20 cellular contexts compared by ENCODE assay signal in the genomic region with DNA sequence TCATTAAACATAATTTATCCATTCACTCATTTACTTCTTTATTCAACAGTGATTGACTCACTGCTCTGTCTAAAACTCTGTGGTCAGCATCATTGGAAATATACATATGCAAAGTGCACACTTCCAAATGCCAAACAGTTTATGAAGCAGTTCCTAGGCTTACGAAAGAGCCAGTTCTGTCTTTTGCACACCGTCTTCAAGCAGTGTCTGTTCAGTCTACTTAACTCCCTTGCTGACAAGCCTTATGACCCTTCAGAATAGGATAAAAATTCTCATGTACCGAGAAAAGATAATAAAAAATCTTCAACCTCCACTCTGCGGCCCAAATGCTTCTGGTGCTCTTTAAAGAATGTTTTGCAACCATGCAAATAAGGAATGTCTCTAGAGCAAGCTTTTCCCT.
"Had no signal": no experiment of that assay in that cellular context is flagged by ENCODE, and none has a peak within 500 bp of the region (broad histone marks: within the 10 kb centered on the region; RNA-seq: fewer than 3 reads in every experiment).

No MANE protein-coding gene starts in this region.

- H3K36me3 ChIP-seq: breast epithelium, esophagus muscularis mucosa, gastroesophageal sphincter, heart right ventricle, pancreas, sigmoid colon, upper lobe of right lung had no signal

- DNase-seq: activated CD4-positive, alpha-beta T cell treated with anti-CD3 and anti-CD28 coated beads for 36 hours; activated CD4-positive, alpha-beta T cell treated with anti-CD3 and anti-CD28 coated beads, Interleukin-2, amount 50 U/mL, for 48 hours; activated naive CD4-positive, alpha-beta T cell treated with Interleukin-2 at 50 U/mL for 16 hours; activated naive CD8-positive, alpha-beta T cell treated with anti-CD3 and anti-CD28 coated beads, Interleukin-2, amount 10 ng/mL, durations not matched to agents 7 days and 5 days; anterior cingulate cortex; effector CD8-positive, alpha-beta T cell; heart right ventricle; immature natural killer cell; left ventricle myocardium superior; naive thymus-derived CD4-positive, alpha-beta T cell; pancreas; sigmoid colon; stimulated activated naive B cell treated with anti-CD40 and anti-IgM and Interleukin-4, amounts not matched to agents 10 μg/mL and 1 μg/mL and 100 μg/mL, for 72 hours; upper lobe of right lung had no signal

- H3K9me3 ChIP-seq: breast epithelium, esophagus muscularis mucosa, gastroesophageal sphincter, heart right ventricle, pancreas, sigmoid colon, upper lobe of right lung had no signal

- H3K4me1 ChIP-seq: breast epithelium, heart right ventricle, pancreas, upper lobe of right lung had no signal

- H3K9me3 Mint-ChIP-seq: dendritic cell treated with granulocyte-macrophage colony-stimulating factor and Interleukin-4, amounts not matched to agents 40 ng/mL and 50 ng/mL, for 4 days; stimulated activated naive B cell treated with anti-CD40 and anti-IgM and Interleukin-4, amounts not matched to agents 10 μg/mL and 1 μg/mL and 100 μg/mL, for 72 hours had no signal

- H3K27me3 ChIP-seq: breast epithelium, esophagus muscularis mucosa, gastroesophageal sphincter, heart right ventricle, sigmoid colon, upper lobe of right lung had no signal

- H3K27me3 Mint-ChIP-seq: activated CD4-positive, alpha-beta T cell treated with anti-CD3 and anti-CD28 coated beads for 36 hours; activated naive CD8-positive, alpha-beta T cell treated with anti-CD3 and anti-CD28 coated beads, Interleukin-2, amount 10 ng/mL, durations not matched to agents 7 days and 5 days; activated T-helper 17 cell treated with anti-CD3 and anti-CD28 coated beads, Interleukin-2, amount 50 U/mL, for 72 hours; dendritic cell treated with granulocyte-macrophage colony-stimulating factor and Interleukin-4, amounts not matched to agents 40 ng/mL and 50 ng/mL, for 4 days; naive thymus-derived CD4-positive, alpha-beta T cell; stimulated activated naive B cell treated with anti-CD40 and anti-IgM and Interleukin-4, amounts not matched to agents 10 μg/mL and 1 μg/mL and 100 μg/mL, for 72 hours had no signal

- H3K27ac ChIP-seq: breast epithelium, esophagus muscularis mucosa, gastroesophageal sphincter, heart right ventricle, pancreas, sigmoid colon, upper lobe of right lung had no signal

- H3K36me3 Mint-ChIP-seq: activated naive CD8-positive, alpha-beta T cell treated with anti-CD3 and anti-CD28 coated beads, Interleukin-2, amount 10 ng/mL, durations not matched to agents 7 days and 5 days; immature natural killer cell; naive thymus-derived CD4-positive, alpha-beta T cell; stimulated activated naive B cell treated with anti-CD40 and anti-IgM and Interleukin-4, amounts not matched to agents 10 μg/mL and 1 μg/mL and 100 μg/mL, for 72 hours had no signal

- H3K4me3 Mint-ChIP-seq: activated CD4-positive, alpha-beta T cell treated with anti-CD3 and anti-CD28 coated beads for 36 hours; activated naive CD8-positive, alpha-beta T cell treated with anti-CD3 and anti-CD28 coated beads, Interleukin-2, amount 10 ng/mL, durations not matched to agents 7 days and 5 days; activated T-helper 17 cell treated with anti-CD3 and anti-CD28 coated beads, Interleukin-2, amount 50 U/mL, for 72 hours; dendritic cell treated with granulocyte-macrophage colony-stimulating factor and Interleukin-4, amounts not matched to agents 40 ng/mL and 50 ng/mL, for 4 days; immature natural killer cell; naive thymus-derived CD4-positive, alpha-beta T cell; stimulated activated naive B cell treated with anti-CD40 and anti-IgM and Interleukin-4, amounts not matched to agents 10 μg/mL and 1 μg/mL and 100 μg/mL, for 72 hours; WTC11 had no signal

- H3K27ac Mint-ChIP-seq: activated CD4-positive, alpha-beta T cell treated with anti-CD3 and anti-CD28 coated beads for 36 hours; activated naive CD8-positive, alpha-beta T cell treated with anti-CD3 and anti-CD28 coated beads, Interleukin-2, amount 10 ng/mL, durations not matched to agents 7 days and 5 days; activated T-helper 17 cell treated with anti-CD3 and anti-CD28 coated beads, Interleukin-2, amount 50 U/mL, for 72 hours; dendritic cell treated with granulocyte-macrophage colony-stimulating factor and Interleukin-4, amounts not matched to agents 40 ng/mL and 50 ng/mL, for 4 days; immature natural killer cell; naive thymus-derived CD4-positive, alpha-beta T cell; stimulated activated naive B cell treated with anti-CD40 and anti-IgM and Interleukin-4, amounts not matched to agents 10 μg/mL and 1 μg/mL and 100 μg/mL, for 72 hours; WTC11 had no signal

- H3K4me3 ChIP-seq: breast epithelium, esophagus muscularis mucosa, gastroesophageal sphincter, heart right ventricle, pancreas, sigmoid colon, upper lobe of right lung had no signal

- H3K4me1 Mint-ChIP-seq: activated CD4-positive, alpha-beta T cell treated with anti-CD3 and anti-CD28 coated beads for 36 hours; activated naive CD8-positive, alpha-beta T cell treated with anti-CD3 and anti-CD28 coated beads, Interleukin-2, amount 10 ng/mL, durations not matched to agents 7 days and 5 days; activated T-helper 17 cell treated with anti-CD3 and anti-CD28 coated beads, Interleukin-2, amount 50 U/mL, for 72 hours; immature natural killer cell; naive thymus-derived CD4-positive, alpha-beta T cell; stimulated activated naive B cell treated with anti-CD40 and anti-IgM and Interleukin-4, amounts not matched to agents 10 μg/mL and 1 μg/mL and 100 μg/mL, for 72 hours had no signal
